Comparison of ENCODE assay signal across 8 cellular contexts in the genomic region with DNA sequence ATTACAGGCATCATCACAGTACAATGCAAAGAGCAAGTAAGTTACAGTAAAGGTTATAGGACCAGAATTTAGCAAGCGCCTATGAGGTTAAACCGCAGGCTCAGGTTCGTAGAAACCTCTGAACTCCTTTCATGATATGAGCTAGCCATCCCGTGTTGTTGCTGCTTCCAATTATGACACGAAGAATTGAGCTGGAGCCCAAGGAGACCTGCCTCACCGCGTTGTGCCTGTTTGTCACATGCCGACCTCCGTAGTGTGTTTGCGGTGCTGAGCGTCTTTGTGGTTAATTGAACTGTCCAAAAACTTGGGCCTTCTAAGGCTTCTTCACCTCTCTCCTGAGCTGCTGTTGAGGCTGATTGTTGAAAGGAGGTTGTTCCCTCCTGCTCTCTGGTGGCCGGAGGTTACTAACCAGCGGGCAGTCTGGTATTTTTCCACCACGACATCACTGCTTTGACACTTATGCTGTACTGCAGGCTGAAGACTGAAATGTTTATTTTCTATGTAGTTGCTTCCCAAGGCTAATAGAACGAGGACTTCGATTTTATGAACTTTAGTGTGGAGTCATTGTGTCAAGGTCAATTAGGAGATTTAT.
DNase-seq lines count a peak whose midpoint lies in the region; ATAC-seq and TF ChIP-seq lines count a peak whose summit lies in the region.

No MANE protein-coding gene starts in this region.

- H3K79me2 ChIP-seq in osteoblast (ENCODE audit: insufficient read depth, low read length), result peaks cover 6% of the 10 kb centered on the region

- H3K4me1 Mint-ChIP-seq in Calu3 (ENCODE audit: low read depth, unreplicated experiment), result no peaks in the 10 kb centered on the region

- H3K27ac Mint-ChIP-seq in Calu3 (ENCODE audit: unreplicated experiment), result peak overlapping the region; percentile 44

- CTCF ChIA-PET in Calu3 (lab: Charles Lee), result interaction anchor here (1.5 kb wide), 1 partner anchor 120 kb away, joined by 5 read pairs; no protein-coding TSS in a partner anchor

- peaks cover 14% of the 10 kb centered on the region for H3K4me1 ChIP-seq in osteoblast (ENCODE audit: insufficient read depth, low read length)

- H3K9me3 ChIP-seq in osteoblast (ENCODE audit: low read depth, low read length), result no peaks in the 10 kb centered on the region

- intact Hi-C loops in Calu3 (cut with micrococcal nuclease; ENCODE audit: unreplicated experiment), result no loop called here

- ATAC-seq in HG03280 (IDR thresholded peaks at IDR 0.05; ENCODE audit: unreplicated experiment) (no peak), HG03378 (IDR thresholded peaks at IDR 0.05; ENCODE audit: unreplicated experiment) (no peak)

- no peak overlapping the region for H3K4me2 ChIP-seq in osteoblast (ENCODE audit: insufficient read depth, low read length)

- DNase-seq in Calu3 (no peak), NCI-H774 (lab: John Stamatoyannopoulos, UW) (peak; percentile 32), epithelial cell of proximal tubule (ENCODE audit: low read depth) (no peak), osteoblast (ENCODE audit: insufficient read length, low spot score, missing footprints) (peak; percentile 89)
- no peak for DNase-seq in stimulated activated naive CD4-positive, alpha-beta T cell treated with Interleukin-2 at 50 U/mL for 16 hours (lab: John Stamatoyannopoulos, UW)
- DNase-seq in activated CD8-positive, alpha-beta memory T cell treated with anti-CD3 and anti-CD28 coated beads for 24 hours, result no peak

- peaks cover 88% of the 10 kb centered on the region for H3K36me3 ChIP-seq in osteoblast (ENCODE audit: insufficient read depth, low read length)

- H3K27me3 ChIP-seq in osteoblast (ENCODE audit: insufficient read depth, low read length), result no peaks in the 10 kb centered on the region

- TF ChIP-seq CTCF in Calu3 (IDR thresholded peaks at IDR 0.05; ENCODE audit: unreplicated experiment) (no peak), epithelial cell of proximal tubule (conservative IDR thresholded peaks at IDR 0.05; ENCODE audit: low read depth, low read length) (peak; percentile 11), osteoblast (IDR thresholded peaks at IDR 0.05; ENCODE audit: extremely low read depth, low read depth, low read length) (peak; percentile 54)

- H3K9me3 Mint-ChIP-seq in Calu3 (ENCODE audit: low read depth, unreplicated experiment), result no peaks in the 10 kb centered on the region

- no TSS peak for BruUV-seq in Calu3 (replicated peaks; lab: Mats Ljungman, UMichigan)

- no peaks in the 10 kb centered on the region for H3K27me3 Mint-ChIP-seq in Calu3 (ENCODE audit: unreplicated experiment)

- no peak overlapping the region for H3K4me3 Mint-ChIP-seq in Calu3 (ENCODE audit: low read depth, unreplicated experiment)

- H4K20me1 ChIP-seq in osteoblast (ENCODE audit: insufficient read depth, low read length), result no peaks in the 10 kb centered on the region

- peaks cover 47% of the 10 kb centered on the region for H3K36me3 Mint-ChIP-seq in Calu3 (ENCODE audit: insufficient read depth, unreplicated experiment)

- peak overlapping the region; percentile 62 for H3K27ac ChIP-seq in osteoblast (ENCODE audit: low read depth, low read length)

- peak overlapping the region; percentile 11 for H2AFZ ChIP-seq in osteoblast (ENCODE audit: low read length)

- no peak overlapping the region for H3K4me3 ChIP-seq in epithelial cell of proximal tubule (ENCODE audit: low read depth, low read length)
- no peak overlapping the region for H3K4me3 ChIP-seq in osteoblast (ENCODE audit: insufficient read depth, low read length)

Comparison
In these comparisons a context has a peak if more than half of its experiments do, and no peak if none do; other contexts are left out.
1. DNase-seq: peak in NCI-H774 (single experiment) and osteoblast (single experiment); none in Calu3 (single experiment), epithelial cell of proximal tubule (single experiment), stimulated activated naive CD4-positive, alpha-beta T cell treated with Interleukin-2 at 50 U/mL for 16 hours (single experiment) and activated CD8-positive, alpha-beta memory T cell treated with anti-CD3 and anti-CD28 coated beads for 24 hours (single experiment).